In genomic region chr1:235079443-235079967, GRCh38 we compare ENCODE assay signal across 9 cellular contexts. TPM values are rescaled to one million over a fixed set of nuclear protein-coding genes. Genes with fewer than 3 reads are reported as not detected.
DNase-seq lines count a peak whose midpoint lies in the region; ATAC-seq, FAIRE-seq and TF ChIP-seq lines count a peak whose summit lies in the region.
"Had no signal": no experiment of that assay in that cellular context is flagged by ENCODE, and none has a peak within 500 bp of the region (broad histone marks: within the 10 kb centered on the region; RNA-seq: fewer than 3 reads in every experiment).

No MANE protein-coding gene starts in this region.

- peak; percentile 21 for DNase-seq in NCI-H2107 treated with DMSO at 0.1 percent for 48 hours (lab: John Stamatoyannopoulos, UW; ENCODE audit: unreplicated experiment)
- DNase-seq in NCI-H2107 (lab: John Stamatoyannopoulos, UW) = no peak
- peak; percentile 33 for DNase-seq in NCI-H2227 (lab: John Stamatoyannopoulos, UW; ENCODE audit: unreplicated experiment)
- DNase-seq in esophagus muscularis mucosa (ENCODE audit: extremely low spot score) = no peak
- DNase-seq in frontal cortex (ENCODE audit: low spot score in 2 of 2) = no peak
- no peak for DNase-seq in T1000 (lab: John Stamatoyannopoulos, UW)
- DNase-seq: left cardiac atrium had no signal

- no peaks in the 10 kb centered on the region for H3K27me3 ChIP-seq in esophagus muscularis mucosa

- H3K27ac ChIP-seq in esophagus muscularis mucosa (replicated peaks in 1 of 4) = peak overlapping the region; percentile 49 to 89 (median 84)
- H3K27ac ChIP-seq in skin epidermis = peak overlapping the region in 20 of 21 experiments; percentile 48 to 98 (median 85)

- no peak for TF ChIP-seq CTCF in esophagus muscularis mucosa (IDR thresholded peaks at IDR 0.05)

- TF ChIP-seq POLR2A in esophagus muscularis mucosa (IDR thresholded peaks at IDR 0.05; ENCODE audit: low read depth) = no peak

- H3K4me3 ChIP-seq in esophagus muscularis mucosa (no peak overlapping the region), skin epidermis (no peak overlapping the region)

- no peak for TF ChIP-seq EP300 in esophagus muscularis mucosa (IDR thresholded peaks at IDR 0.05)

- intact Hi-C loops in esophagus muscularis mucosa (cut with DNase I) = no loop called here

- peaks cover 57 to 80% (median 76%) of the 10 kb centered on the region in 4 donors for H3K4me1 ChIP-seq in esophagus muscularis mucosa

- 69% methylated on average over 6 of the region's 6 CpGs for WGBS in esophagus muscularis mucosa

- no peaks in the 10 kb centered on the region for H3K36me3 ChIP-seq in esophagus muscularis mucosa

- no peaks in the 10 kb centered on the region for H3K9me3 ChIP-seq in esophagus muscularis mucosa

- FAIRE-seq in frontal cortex (lab: Jason Lieb, UNC) = no peak

- no peak for ATAC-seq in HG03025 (IDR thresholded peaks at IDR 0.05; ENCODE audit: low FRiP score, unreplicated experiment)

RNA-seq across cellular contexts. Expression of gene TOMM20, which starts 49.1 kb away (rescaled TPM):
- total RNA-seq in esophagus muscularis mucosa (10 to 100 TPM; 59.7 to 94.3 (median 86.3) TPM), frontal cortex (205 TPM)

Comparison
In these comparisons a context has a peak if more than half of its experiments do, and no peak if none do; other contexts are left out.
1. DNase-seq: peak in NCI-H2107 treated with DMSO at 0.1 percent for 48 hours (single experiment) and NCI-H2227 (single experiment); none in NCI-H2107 (single experiment), esophagus muscularis mucosa (single experiment), frontal cortex (0 of 2) and T1000 (single experiment).